ENCODE assay signal across 8 cellular contexts in genomic region chr11:126113515-126113957, GRCh38. TPM values are rescaled to one million over a fixed set of nuclear protein-coding genes. Genes with fewer than 3 reads are reported as not detected.
DNase-seq lines count a peak whose midpoint lies in the region; ATAC-seq and TF ChIP-seq lines count a peak whose summit lies in the region.

No MANE protein-coding gene starts in this region.

- H3F3A ChIP-seq in PC-9 (ENCODE audit: insufficient read depth, low read depth), result peaks cover 13% of the 10 kb centered on the region; the same call in 1 of the 2 replicates

- H3K27me3 ChIP-seq in PC-9 (ENCODE audit: insufficient read depth, low read depth), result no peaks in the 10 kb centered on the region
- H3K27me3 ChIP-seq in esophagus (ENCODE audit: control insufficient read depth in 1 of 2, insufficient read depth in 2 of 2, low read length in 2 of 2), result no peaks in the 10 kb centered on the region
- H3K27me3 ChIP-seq in neuronal stem cell (ENCODE audit: control insufficient read depth in 3 of 3, insufficient read depth in 3 of 3, low read depth in 1 of 3, low read length in 3 of 3), result peaks cover 0 to 91% (median 0%) of the 10 kb centered on the region in 3 experiments

- no TSS peak for BruUV-seq in PC-9 (replicated peaks; lab: Mats Ljungman, UMichigan)

- intact Hi-C loops in PC-9 (cut with micrococcal nuclease; ENCODE audit: unreplicated experiment), result loop anchor here (2.0 kb wide), 1 partner anchor 51 kb away; the partner anchor contains the start of gene CDON

- no peak overlapping the region for H3K4ac ChIP-seq in neuronal stem cell (ENCODE audit: low read length)

- H2BK15ac ChIP-seq in neuronal stem cell (ENCODE audit: low read length), result no peak overlapping the region

- H3K27ac ChIP-seq in PC-9 (peak overlapping the region; percentile 80), esophagus (ENCODE audit: low read depth in 2 of 2, low read length in 1 of 2) (peak overlapping the region; percentile 30 to 85), neuronal stem cell (replicated peaks; ENCODE audit: low read length) (no peak overlapping the region)

- H3K4me3 ChIP-seq in PC-9 (no peak overlapping the region), esophagus (ENCODE audit: low read depth in 1 of 2, low read length in 2 of 2) (no peak overlapping the region), neuronal stem cell (ENCODE audit: low read length in 2 of 2) (no peak overlapping the region)

- H3K4me1 ChIP-seq in PC-9 (replicated peaks; ENCODE audit: insufficient read depth) (peaks cover 57% of the 10 kb centered on the region), esophagus (ENCODE audit: control insufficient read depth in 2 of 2, insufficient read depth in 2 of 2, low read length in 1 of 2) (peaks cover 3 to 15% of the 10 kb centered on the region in 2 donors), neuronal stem cell (ENCODE audit: control insufficient read depth in 2 of 2, insufficient read depth in 1 of 2, low read depth in 1 of 2, low read length in 2 of 2) (peaks cover 4% of the 10 kb centered on the region in 2 donors)

- POLR2A ChIA-PET in PC-9 (lab: Charles Lee; ENCODE audit: unreplicated experiment), result interaction anchor here (0.5 to 0.7 kb wide), 3 partner anchors 33 to 197 kb away, joined by 5 to 10 read pairs (median 5); no protein-coding TSS in a partner anchor

- no peaks in the 10 kb centered on the region for H3K4me1 Mint-ChIP-seq in stimulated activated memory B cell treated with anti-CD40 and anti-IgM and Interleukin-4, amounts not matched to agents 10 μg/mL and 1 μg/mL and 100 μg/mL, for 72 hours

- H3K27ac Mint-ChIP-seq in stimulated activated memory B cell treated with anti-CD40 and anti-IgM and Interleukin-4, amounts not matched to agents 10 μg/mL and 1 μg/mL and 100 μg/mL, for 72 hours, result no peak overlapping the region

- H2BK12ac ChIP-seq in neuronal stem cell (ENCODE audit: low read length), result no peak overlapping the region

- peak overlapping the region; percentile 58 for H3K4me2 ChIP-seq in PC-9
- no peak overlapping the region for H3K4me2 ChIP-seq in neuronal stem cell (ENCODE audit: insufficient read depth, low read length, poor library complexity, severe bottlenecking)

- H3K9me2 ChIP-seq in PC-9 (ENCODE audit: insufficient read depth), result no peaks in the 10 kb centered on the region

- no peak for TF ChIP-seq CTCF in PC-9 (conservative IDR thresholded peaks at IDR 0.05)

- no peaks in the 10 kb centered on the region for H3K79me1 ChIP-seq in neuronal stem cell (ENCODE audit: low read depth, low read length)

- ATAC-seq in stimulated activated memory B cell treated with anti-CD40 and anti-IgM and Interleukin-4, amounts not matched to agents 10 μg/mL and 1 μg/mL and 100 μg/mL, for 72 hours, result no peak
- no peak for ATAC-seq in HG03432 (IDR thresholded peaks at IDR 0.05; ENCODE audit: unreplicated experiment)

- H2BK5ac ChIP-seq in neuronal stem cell (ENCODE audit: low read length), result peak overlapping the region; percentile 30

- H3K36me3 ChIP-seq in PC-9 (ENCODE audit: low read depth) (no peaks in the 10 kb centered on the region), esophagus (ENCODE audit: control insufficient read depth in 2 of 2, insufficient read depth in 2 of 2, low read length in 1 of 2) (no peaks in the 10 kb centered on the region), neuronal stem cell (replicated peaks in 1 of 2; ENCODE audit: control insufficient read depth in 2 of 2, insufficient read depth in 2 of 2, low read length in 2 of 2) (no peaks in the 10 kb centered on the region)

- H3K9me3 ChIP-seq in PC-9 (ENCODE audit: insufficient read depth, low read depth) (no peaks in the 10 kb centered on the region), esophagus (ENCODE audit: control insufficient read depth in 2 of 2, insufficient read depth in 1 of 2, low read depth in 1 of 2, low read length in 1 of 2) (no peaks in the 10 kb centered on the region), neuronal stem cell (replicated peaks in 1 of 2; ENCODE audit: control insufficient read depth in 2 of 2, insufficient read depth in 1 of 2, low read depth in 1 of 2, low read length in 2 of 2) (no peaks in the 10 kb centered on the region)

- no peak overlapping the region for H3K4me3 Mint-ChIP-seq in stimulated activated memory B cell treated with anti-CD40 and anti-IgM and Interleukin-4, amounts not matched to agents 10 μg/mL and 1 μg/mL and 100 μg/mL, for 72 hours

- H3K36me3 Mint-ChIP-seq in stimulated activated memory B cell treated with anti-CD40 and anti-IgM and Interleukin-4, amounts not matched to agents 10 μg/mL and 1 μg/mL and 100 μg/mL, for 72 hours, result no peaks in the 10 kb centered on the region

- no peaks in the 10 kb centered on the region for H3K79me2 ChIP-seq in PC-9 (ENCODE audit: low read depth)

- no peak overlapping the region for H4K8ac ChIP-seq in neuronal stem cell (ENCODE audit: low read depth, low read length)

- peak; percentile 26 for DNase-seq in GOT3 (lab: John Stamatoyannopoulos, UW)
- DNase-seq in PC-9, result peak; percentile 88 to 99
- no peak for DNase-seq in neuronal stem cell (ENCODE audit: low spot score)
- no peak for DNase-seq in DMS114 treated with DMSO at 0.1 percent for 48 hours (lab: John Stamatoyannopoulos, UW; ENCODE audit: unreplicated experiment)
- DNase-seq in activated naive CD4-positive, alpha-beta T cell treated with anti-CD3 and anti-CD28 coated beads, Interleukin-2, amount 50 U/mL, for 16 hours, result no peak

- WGBS in esophagus, 2 donors, result 21 to 28% methylated on average over 7 of the region's 7 CpGs
- no CpG with 5 or more reads among the region's 7 CpGs for WGBS in neuronal stem cell (ENCODE audit: extremely low coverage in 2 of 2, insufficient read length in 2 of 2, insufficient replicate concordance in 1 of 2), 2 donors

- H3K14ac ChIP-seq in neuronal stem cell (ENCODE audit: low read length), result no peak overlapping the region

- H3K9me3 Mint-ChIP-seq in stimulated activated memory B cell treated with anti-CD40 and anti-IgM and Interleukin-4, amounts not matched to agents 10 μg/mL and 1 μg/mL and 100 μg/mL, for 72 hours, result no peaks in the 10 kb centered on the region

- H3K23ac ChIP-seq in neuronal stem cell (ENCODE audit: low read depth, low read length, poor library complexity), result no peak overlapping the region

- H4K91ac ChIP-seq in neuronal stem cell (ENCODE audit: low read depth, low read length, poor library complexity), result no peak overlapping the region

- no peaks in the 10 kb centered on the region for H4K20me1 ChIP-seq in PC-9 (ENCODE audit: insufficient read depth)

- H2AK5ac ChIP-seq in neuronal stem cell (ENCODE audit: low read depth, low read length), result peak overlapping the region; percentile 56

- H3K27me3 Mint-ChIP-seq in stimulated activated memory B cell treated with anti-CD40 and anti-IgM and Interleukin-4, amounts not matched to agents 10 μg/mL and 1 μg/mL and 100 μg/mL, for 72 hours, result peaks cover 51% of the 10 kb centered on the region

- CTCF ChIA-PET in PC-9 (lab: Charles Lee), result interaction anchor here (0.6 kb wide), 1 partner anchor 158 kb away, joined by 3 read pairs; no protein-coding TSS in a partner anchor

- H2AFZ ChIP-seq in PC-9, result peak overlapping the region; percentile 32; the same call in 1 of the 2 replicates
- no peak overlapping the region for H2AFZ ChIP-seq in neuronal stem cell (ENCODE audit: low read length)

- peak overlapping the region; percentile 33 for H3K18ac ChIP-seq in neuronal stem cell (ENCODE audit: low read length)

- no peak overlapping the region for H2BK120ac ChIP-seq in neuronal stem cell (ENCODE audit: low read depth, low read length)

- no peak overlapping the region for H3K9ac ChIP-seq in neuronal stem cell (ENCODE audit: low read depth, low read length, poor library complexity)

RNA-seq across cellular contexts. Expression of gene CDON, which starts 50.9 kb away (rescaled TPM):
- 10.0 and 11.2 TPM in 2 replicates for total RNA-seq in PC-9 (2021)
- polyA plus RNA-seq in esophagus, result under 1 TPM; 0.61 TPM
- 39.7 TPM for polyA plus RNA-seq in neuronal stem cell (2013, experiment 1 of 2)
- 38.5 TPM for polyA plus RNA-seq in neuronal stem cell (2013, experiment 2 of 2)

Comparison
In these comparisons a context has a peak if more than half of its experiments do, and no peak if none do; other contexts are left out.
1. DNase-seq: peak in GOT3 (single experiment) and PC-9 (2 of 2); none in neuronal stem cell (single experiment), DMS114 treated with DMSO at 0.1 percent for 48 hours (single experiment) and activated naive CD4-positive, alpha-beta T cell treated with anti-CD3 and anti-CD28 coated beads, Interleukin-2, amount 50 U/mL, for 16 hours (single experiment).